In the genomic region with DNA sequence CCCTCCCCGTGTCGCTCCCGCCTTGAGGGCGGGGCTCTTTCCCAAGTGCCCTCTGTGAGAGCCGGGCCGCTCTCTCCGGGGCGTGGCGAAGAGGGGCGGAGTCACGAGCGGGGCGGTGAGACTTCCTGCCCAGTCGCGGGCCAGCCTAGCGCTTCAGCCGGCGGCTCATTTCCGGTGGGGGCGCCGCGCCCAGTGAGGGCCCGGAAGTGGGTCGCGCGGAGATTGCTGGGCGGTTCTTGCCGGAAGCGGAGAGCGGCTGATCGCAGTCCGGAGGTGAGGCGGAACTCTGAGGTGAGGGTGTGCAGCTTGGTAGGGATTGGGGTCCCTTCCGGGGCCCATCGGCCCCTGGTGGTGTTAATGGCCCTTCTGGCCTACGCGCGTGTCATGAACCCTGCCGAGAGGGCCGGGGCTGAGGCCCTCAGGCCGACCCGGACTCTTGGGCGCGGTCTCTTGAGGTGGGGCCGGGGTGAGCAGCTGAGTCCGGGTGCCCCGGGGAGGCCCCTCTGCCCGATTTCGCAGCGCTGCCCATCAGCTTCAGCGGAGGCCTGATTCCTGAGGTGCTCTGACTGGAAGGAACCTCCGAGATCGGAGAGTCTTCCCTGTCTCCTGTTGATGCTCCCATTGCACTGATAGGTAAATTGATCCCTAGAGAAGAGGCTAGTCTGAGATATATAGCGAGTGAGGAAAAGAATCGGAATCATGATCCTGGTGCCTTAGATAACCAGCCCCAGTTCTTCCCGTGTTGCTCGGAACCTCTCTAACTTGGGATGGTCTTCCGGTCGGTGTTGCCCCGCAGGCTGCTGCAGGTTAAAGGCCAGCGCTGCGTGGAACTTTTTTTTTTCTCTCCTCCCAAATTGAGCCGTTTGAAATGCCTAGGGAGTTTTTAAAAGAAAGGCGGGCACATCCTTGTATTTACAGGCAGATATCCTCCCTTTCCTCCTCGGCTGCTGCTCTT, we compare ENCODE assay signal across 1 cellular context.
A peak's percentile ranks its signal among the peaks of the same experiment; 100 is the strongest.
TF ChIP-seq lines count a peak whose summit lies in the region.

A gene with protein sequence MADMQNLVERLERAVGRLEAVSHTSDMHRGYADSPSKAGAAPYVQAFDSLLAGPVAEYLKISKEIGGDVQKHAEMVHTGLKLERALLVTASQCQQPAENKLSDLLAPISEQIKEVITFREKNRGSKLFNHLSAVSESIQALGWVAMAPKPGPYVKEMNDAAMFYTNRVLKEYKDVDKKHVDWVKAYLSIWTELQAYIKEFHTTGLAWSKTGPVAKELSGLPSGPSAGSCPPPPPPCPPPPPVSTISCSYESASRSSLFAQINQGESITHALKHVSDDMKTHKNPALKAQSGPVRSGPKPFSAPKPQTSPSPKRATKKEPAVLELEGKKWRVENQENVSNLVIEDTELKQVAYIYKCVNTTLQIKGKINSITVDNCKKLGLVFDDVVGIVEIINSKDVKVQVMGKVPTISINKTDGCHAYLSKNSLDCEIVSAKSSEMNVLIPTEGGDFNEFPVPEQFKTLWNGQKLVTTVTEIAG (plus strand): TSS at position 219 of the 955 bp plus-strand sequence. CDS start 18,618 bp downstream, outside the sequence.

TF ChIP-seq in HCT116, 20 proteins besides CTCF, POLR2A, EP300 and RAD21 (continued from another document):
- TF ChIP-seq, protein P1, sequence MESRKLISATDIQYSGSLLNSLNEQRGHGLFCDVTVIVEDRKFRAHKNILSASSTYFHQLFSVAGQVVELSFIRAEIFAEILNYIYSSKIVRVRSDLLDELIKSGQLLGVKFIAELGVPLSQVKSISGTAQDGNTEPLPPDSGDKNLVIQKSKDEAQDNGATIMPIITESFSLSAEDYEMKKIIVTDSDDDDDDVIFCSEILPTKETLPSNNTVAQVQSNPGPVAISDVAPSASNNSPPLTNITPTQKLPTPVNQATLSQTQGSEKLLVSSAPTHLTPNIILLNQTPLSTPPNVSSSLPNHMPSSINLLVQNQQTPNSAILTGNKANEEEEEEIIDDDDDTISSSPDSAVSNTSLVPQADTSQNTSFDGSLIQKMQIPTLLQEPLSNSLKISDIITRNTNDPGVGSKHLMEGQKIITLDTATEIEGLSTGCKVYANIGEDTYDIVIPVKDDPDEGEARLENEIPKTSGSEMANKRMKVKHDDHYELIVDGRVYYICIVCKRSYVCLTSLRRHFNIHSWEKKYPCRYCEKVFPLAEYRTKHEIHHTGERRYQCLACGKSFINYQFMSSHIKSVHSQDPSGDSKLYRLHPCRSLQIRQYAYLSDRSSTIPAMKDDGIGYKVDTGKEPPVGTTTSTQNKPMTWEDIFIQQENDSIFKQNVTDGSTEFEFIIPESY (IDR thresholded peaks at IDR 0.05; ENCODE audit: extremely low read depth, insufficient replicate concordance, low read length): peak; percentile 36
- peak; percentile 24 for TF ChIP-seq TCF7L2 (IDR thresholded peaks at IDR 0.05; ENCODE audit: borderline replicate concordance, extremely low read depth, insufficient read depth, insufficient read length)
- TF ChIP-seq CBX3 (IDR thresholded peaks at IDR 0.05; ENCODE audit: low read depth): no peak
- no peak for TF ChIP-seq SRF (IDR thresholded peaks at IDR 0.05; ENCODE audit: low read depth)
- TF ChIP-seq FOSL1 (IDR thresholded peaks at IDR 0.05; ENCODE audit: low read depth): no peak
- peak; percentile 89 for TF ChIP-seq POLR2AphosphoS5 (IDR thresholded peaks at IDR 0.05; ENCODE audit: low read depth, low read length)
- TF ChIP-seq EGR1 (IDR thresholded peaks at IDR 0.05; ENCODE audit: low read depth): no peak; the same call in 1 of the 2 replicates
- peak; percentile 60 for TF ChIP-seq SP1 (IDR thresholded peaks at IDR 0.05; ENCODE audit: low read depth)
